In the genomic region with DNA sequence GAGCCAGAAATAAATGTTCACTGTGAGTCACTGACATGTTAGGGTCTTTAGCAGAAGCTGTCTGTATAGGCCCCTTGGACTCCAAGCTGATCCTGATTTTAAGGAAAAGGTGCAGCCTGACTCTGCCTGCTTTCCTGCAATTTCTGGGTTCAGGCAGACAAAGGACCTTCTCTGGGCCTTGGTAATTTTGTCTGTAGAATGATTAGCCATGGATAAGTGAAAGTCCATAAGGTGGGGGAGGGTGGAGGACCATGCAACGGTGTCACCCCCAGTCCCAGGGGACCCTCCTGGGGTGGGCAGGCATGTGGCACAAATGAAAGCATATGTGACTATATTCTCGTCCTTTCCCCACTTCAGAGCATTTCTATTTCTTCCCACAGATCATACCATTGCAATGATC, we compare ENCODE assay signal across 21 cellular contexts.
A peak's percentile ranks its signal among the peaks of the same experiment; 100 is the strongest.
DNase-seq lines count a peak whose midpoint lies in the region; ATAC-seq, FAIRE-seq and TF ChIP-seq lines count a peak whose summit lies in the region.
"Had no signal": no experiment of that assay in that cellular context is flagged by ENCODE, and none has a peak within 500 bp of the region (broad histone marks: within the 10 kb centered on the region; RNA-seq: fewer than 3 reads in every experiment).

No MANE protein-coding gene starts in this region.

- H3K27me3 Mint-ChIP-seq in activated CD8-positive, alpha-beta memory T cell treated with anti-CD3 and anti-CD28 coated beads, Interleukin-2, amount 10 ng/mL, durations not matched to agents 7 days and 5 days, result peaks cover 10% of the 10 kb centered on the region
- H3K27me3 Mint-ChIP-seq in endodermal cell (ENCODE audit: insufficient read depth) (peaks cover 45% of the 10 kb centered on the region), neural crest cell (ENCODE audit: low read depth) (peaks cover 9% of the 10 kb centered on the region)

- no peaks in the 10 kb centered on the region for H3K4me1 Mint-ChIP-seq in activated CD8-positive, alpha-beta memory T cell treated with anti-CD3 and anti-CD28 coated beads, Interleukin-2, amount 10 ng/mL, durations not matched to agents 7 days and 5 days
- H3K4me1 Mint-ChIP-seq in endodermal cell (peaks cover 37% of the 10 kb centered on the region), neural crest cell (peaks cover 24% of the 10 kb centered on the region)
- H3K4me1 Mint-ChIP-seq: B cell, CD14-positive monocyte had no signal

- no peak for FAIRE-seq in RCC 7860 (lab: Jason Lieb, UNC)
- FAIRE-seq: D721Med, G401.6, GM12891, GM19239, H1 had no signal

- no peak for ATAC-seq in activated CD8-positive, alpha-beta memory T cell treated with anti-CD3 and anti-CD28 coated beads, Interleukin-2, amount 10 ng/mL, durations not matched to agents 7 days and 5 days
- ATAC-seq: CD8-positive, alpha-beta T cell had no signal

- H3K27ac ChIP-seq in endodermal cell (ENCODE audit: low read depth, low read length), result no peak overlapping the region

- H3K9me3 ChIP-seq in endodermal cell (ENCODE audit: control insufficient read depth, low read length), result peaks cover 3% of the 10 kb centered on the region

- peak; percentile 2 for DNase-seq in activated CD8-positive, alpha-beta memory T cell treated with anti-CD3 and anti-CD28 coated beads, Interleukin-2, amount 10 ng/mL, durations not matched to agents 7 days and 5 days
- DNase-seq in activated CD8-positive, alpha-beta memory T cell treated with anti-CD3 and anti-CD28 coated beads, Interleukin-2, amount 50 U/mL, for 48 hours, result no peak
- DNase-seq in endodermal cell, result no peak
- DNase-seq in neural crest cell (ENCODE audit: low read depth, low spot score), result no peak
- DNase-seq in nucleus accumbens (lab: John Stamatoyannopoulos, UW), result no peak
- DNase-seq in KG1 (lab: John Stamatoyannopoulos, UW), result no peak
- no peak for DNase-seq in RCC 7860 (ENCODE audit: low spot score)
- no peak for DNase-seq in GM13977 (ENCODE audit: low spot score)
- DNase-seq: ACHN, COR-L47, DMS153, DMS79 treated with DMSO at 0.1 percent for 48 hours had no signal

- in situ Hi-C loops in GM13977 (cut with MboI; ENCODE audit: low pct_unique_long_range_greater_than_20kb, low sequenced_read_pairs, unreplicated experiment), result no loop called here

- no peaks in the 10 kb centered on the region for H3K36me3 ChIP-seq in endodermal cell (ENCODE audit: control insufficient read depth, insufficient read depth, low read length)
- H3K36me3 ChIP-seq: HAP-1 had no signal

- 67 to 85% methylated on average over 1 to 2 of the region's 2 CpGs for WGBS in endodermal cell (ENCODE audit: insufficient coverage in 1 of 2, insufficient read length in 1 of 2), 2 experiments

- no peaks in the 10 kb centered on the region for H3K36me3 Mint-ChIP-seq in activated CD8-positive, alpha-beta memory T cell treated with anti-CD3 and anti-CD28 coated beads, Interleukin-2, amount 10 ng/mL, durations not matched to agents 7 days and 5 days
- no peaks in the 10 kb centered on the region for H3K36me3 Mint-ChIP-seq in endodermal cell (ENCODE audit: low read depth)
- no peaks in the 10 kb centered on the region for H3K36me3 Mint-ChIP-seq in neural crest cell (ENCODE audit: low read depth)
- H3K36me3 Mint-ChIP-seq: CD14-positive monocyte; CD8-positive, alpha-beta T cell had no signal

- H3K4me1 ChIP-seq in endodermal cell (ENCODE audit: control insufficient read depth, insufficient read depth, low read length), result peaks cover 19% of the 10 kb centered on the region
- H3K4me1 ChIP-seq: HAP-1 had no signal

- CTCF ChIA-PET in activated CD8-positive, alpha-beta memory T cell treated with anti-CD3 and anti-CD28 coated beads, Interleukin-2, amount 10 ng/mL, durations not matched to agents 7 days and 5 days (lab: Charles Lee), result no interaction called here

- H3K4me3 ChIP-seq in endodermal cell (ENCODE audit: low read length), result peak overlapping the region; percentile 16
- H3K4me3 ChIP-seq: HAP-1 had no signal

- H3K4me3 Mint-ChIP-seq in activated CD8-positive, alpha-beta memory T cell treated with anti-CD3 and anti-CD28 coated beads, Interleukin-2, amount 10 ng/mL, durations not matched to agents 7 days and 5 days, result no peak overlapping the region
- H3K4me3 Mint-ChIP-seq in endodermal cell (no peak overlapping the region), neural crest cell (no peak overlapping the region)
- H3K4me3 Mint-ChIP-seq: B cell; CD14-positive monocyte; CD8-positive, alpha-beta T cell had no signal

- H3K9ac ChIP-seq in endodermal cell (ENCODE audit: extremely low read depth, low read length, poor library complexity, severe bottlenecking), result no peak overlapping the region

- TF ChIP-seq CTCF in endodermal cell (conservative IDR thresholded peaks at IDR 0.05), result no peak
- TF ChIP-seq CTCF in neural crest cell (conservative IDR thresholded peaks at IDR 0.05), result no peak
- no peak for TF ChIP-seq CTCF in GM13977 (IDR thresholded peaks at IDR 0.05; ENCODE audit: extremely low read depth, insufficient read depth, missing control alignments)

- no peak overlapping the region for H3K27ac Mint-ChIP-seq in activated CD8-positive, alpha-beta memory T cell treated with anti-CD3 and anti-CD28 coated beads, Interleukin-2, amount 10 ng/mL, durations not matched to agents 7 days and 5 days
- H3K27ac Mint-ChIP-seq in endodermal cell (no peak overlapping the region), neural crest cell (ENCODE audit: unreplicated experiment) (peak overlapping the region; percentile 21)
- H3K27ac Mint-ChIP-seq: B cell; CD14-positive monocyte; CD8-positive, alpha-beta T cell had no signal

- H3K27me3 ChIP-seq in endodermal cell (ENCODE audit: control insufficient read depth, insufficient read depth, low read length, poor library complexity, severe bottlenecking), result no peaks in the 10 kb centered on the region

- no peaks in the 10 kb centered on the region for H3K9me3 Mint-ChIP-seq in activated CD8-positive, alpha-beta memory T cell treated with anti-CD3 and anti-CD28 coated beads, Interleukin-2, amount 10 ng/mL, durations not matched to agents 7 days and 5 days (ENCODE audit: low read depth)
- peaks cover 2% of the 10 kb centered on the region for H3K9me3 Mint-ChIP-seq in endodermal cell
- H3K9me3 Mint-ChIP-seq in neural crest cell, result no peaks in the 10 kb centered on the region
- H3K9me3 Mint-ChIP-seq: CD8-positive, alpha-beta T cell had no signal
